15 cellular contexts compared by ENCODE assay signal in genomic region chr10:43111921-43112607, GRCh38. TPM values are rescaled to one million over a fixed set of nuclear protein-coding genes. Genes with fewer than 3 reads are reported as not detected.
DNase-seq lines count a peak whose midpoint lies in the region; ATAC-seq, FAIRE-seq and TF ChIP-seq lines count a peak whose summit lies in the region.
"Had no signal": no experiment of that assay in that cellular context is flagged by ENCODE, and none has a peak within 500 bp of the region (broad histone marks: within the 10 kb centered on the region; RNA-seq: fewer than 3 reads in every experiment).

No MANE protein-coding gene starts in this region.

- H3K36me3 ChIP-seq in HepG2 (replicated peaks in 1 of 2; ENCODE audit: control insufficient read depth in 1 of 2, insufficient read depth in 2 of 2, low read length in 2 of 2) = no peaks in the 10 kb centered on the region

- H3K9me3 ChIP-seq in HepG2 (ENCODE audit: low read length) = no peaks in the 10 kb centered on the region

- H3K4me1 ChIP-seq in HepG2 (ENCODE audit: insufficient read depth, low read length) = peaks cover 16% of the 10 kb centered on the region

- no peak overlapping the region for H3K4me2 ChIP-seq in HepG2 (ENCODE audit: low read depth, low read length)

- TF ChIP-seq CTCF in chondrocyte (IDR thresholded peaks at IDR 0.05) (no peak), nephron progenitor cell (IDR thresholded peaks at IDR 0.05) (no peak), HepG2 (CRISPR knock-in tag; IDR thresholded peaks at IDR 0.05) (no peak)

- 14% methylated on average over 15 of the region's 17 CpGs for WGBS in HepG2 (ENCODE audit: low lambda C conversion rate)

- H2AFZ ChIP-seq in HepG2 (ENCODE audit: low read length) = no peak overlapping the region
- H2AFZ ChIP-seq: GM23248 had no signal

- DNase-seq in activated naive CD4-positive, alpha-beta T cell treated with anti-CD3 and anti-CD28 coated beads for 36 hours = no peak
- DNase-seq in chondrocyte (ENCODE audit: low spot score) (peak; percentile 84), posterior vena cava (ENCODE audit: low spot score) (peak; percentile 76), GM03348 (ENCODE audit: low spot score) (no peak), nephron progenitor cell (no peak), HepG2 (ENCODE audit: low spot score) (no peak)
- DNase-seq: Calu3; CD4-positive, alpha-beta T cell; DMS 273 treated with DMSO at 0.1 percent for 48 hours; GM23248 had no signal

- intact Hi-C loops in activated naive CD4-positive, alpha-beta T cell treated with anti-CD3 and anti-CD28 coated beads for 36 hours (cut with micrococcal nuclease) = no loop called here
- intact Hi-C loops in posterior vena cava (cut with DNase I) = no loop called here
- intact Hi-C loops in HepG2 (cut with micrococcal nuclease; ENCODE audit: unreplicated experiment) = no loop called here

- no peaks in the 10 kb centered on the region for H3K79me2 ChIP-seq in HepG2 (ENCODE audit: insufficient read depth, low read length)

- in situ Hi-C loops in HepG2 (cut with HindIII; ENCODE audit: extremely low pct_ligation_motif_present, low pct_unique_long_range_greater_than_20kb) = no loop called here

- no peak overlapping the region for H3K9ac ChIP-seq in HepG2 (ENCODE audit: insufficient read depth, low read depth, low read length)
- H3K9ac ChIP-seq: GM23248 had no signal

- POLR2A ChIA-PET in HepG2 (lab: Yijun Ruan, JAX) = no interaction called here

- peak overlapping the region; percentile 30 for H3K4me3 Mint-ChIP-seq in activated naive CD4-positive, alpha-beta T cell treated with anti-CD3 and anti-CD28 coated beads, Interleukin-2, amount 50 U/mL, for 24 hours
- no peak overlapping the region for H3K4me3 Mint-ChIP-seq in activated naive CD4-positive, alpha-beta T cell treated with anti-CD3 and anti-CD28 coated beads for 36 hours
- H3K4me3 Mint-ChIP-seq in chondrocyte (ENCODE audit: unreplicated experiment) (no peak overlapping the region), nephron progenitor cell (no peak overlapping the region)
- H3K4me3 Mint-ChIP-seq: CD4-positive, alpha-beta T cell had no signal

- BruUV-seq in HepG2 (replicated peaks; lab: Mats Ljungman, UMichigan) = no TSS peak

- no peak for TF ChIP-seq POLR2A in HepG2 (IDR thresholded peaks at IDR 0.05; ENCODE audit: insufficient read depth in 1 of 2, low read depth in 2 of 2, low read length in 2 of 2)

- H3K27ac ChIP-seq in HepG2 (ENCODE audit: extremely low read length, insufficient read depth, low read length) = no peak overlapping the region
- H3K27ac ChIP-seq: 22Rv1, GM23248 had no signal

- H3K27me3 ChIP-seq in HepG2 (ENCODE audit: control insufficient read depth in 1 of 2, insufficient read depth in 2 of 2, low read length in 2 of 2) = peaks cover 2 to 9% of the 10 kb centered on the region in 2 experiments; a peak in 3 of 5 replicates

- TF ChIP-seq EP300 in HepG2 (IDR thresholded peaks at IDR 0.05; ENCODE audit: low read depth in 2 of 2, low read length in 2 of 2) (no peak), HepG2 (CRISPR knock-in tag; IDR thresholded peaks at IDR 0.05; ENCODE audit: borderline replicate concordance) (no peak)

- H3K4me3 ChIP-seq in HepG2 (replicated peaks in 1 of 3; ENCODE audit: insufficient read depth in 1 of 3, low read depth in 2 of 3, low read length in 3 of 3) = no peak overlapping the region
- H3K4me3 ChIP-seq: GM12878, GM23248 had no signal

- no peaks in the 10 kb centered on the region for H3K9me3 Mint-ChIP-seq in activated naive CD4-positive, alpha-beta T cell treated with anti-CD3 and anti-CD28 coated beads, Interleukin-2, amount 50 U/mL, for 24 hours
- no peaks in the 10 kb centered on the region for H3K9me3 Mint-ChIP-seq in activated naive CD4-positive, alpha-beta T cell treated with anti-CD3 and anti-CD28 coated beads for 36 hours
- H3K9me3 Mint-ChIP-seq in chondrocyte (ENCODE audit: low read depth) = no peaks in the 10 kb centered on the region
- no peaks in the 10 kb centered on the region for H3K9me3 Mint-ChIP-seq in nephron progenitor cell
- H3K9me3 Mint-ChIP-seq: CD4-positive, alpha-beta T cell had no signal

- H4K20me1 ChIP-seq in HepG2 (ENCODE audit: insufficient read depth, low read length) = no peaks in the 10 kb centered on the region

- no peaks in the 10 kb centered on the region for H3K27me3 Mint-ChIP-seq in activated naive CD4-positive, alpha-beta T cell treated with anti-CD3 and anti-CD28 coated beads, Interleukin-2, amount 50 U/mL, for 24 hours
- no peaks in the 10 kb centered on the region for H3K27me3 Mint-ChIP-seq in activated naive CD4-positive, alpha-beta T cell treated with anti-CD3 and anti-CD28 coated beads for 36 hours (ENCODE audit: low read depth)
- no peaks in the 10 kb centered on the region for H3K27me3 Mint-ChIP-seq in chondrocyte (ENCODE audit: low read depth)
- H3K27me3 Mint-ChIP-seq in nephron progenitor cell (ENCODE audit: low read depth, poor library complexity) = peaks cover 6% of the 10 kb centered on the region
- H3K27me3 Mint-ChIP-seq: CD4-positive, alpha-beta T cell had no signal

- no peak for ATAC-seq in HepG2
- ATAC-seq: GM12878 had no signal

- no peaks in the 10 kb centered on the region for H3K36me3 Mint-ChIP-seq in activated naive CD4-positive, alpha-beta T cell treated with anti-CD3 and anti-CD28 coated beads, Interleukin-2, amount 50 U/mL, for 24 hours
- no peaks in the 10 kb centered on the region for H3K36me3 Mint-ChIP-seq in activated naive CD4-positive, alpha-beta T cell treated with anti-CD3 and anti-CD28 coated beads for 36 hours (ENCODE audit: low read depth)
- H3K36me3 Mint-ChIP-seq in chondrocyte (ENCODE audit: low read depth) (no peaks in the 10 kb centered on the region), nephron progenitor cell (ENCODE audit: low read depth) (no peaks in the 10 kb centered on the region)

- H3K4me1 Mint-ChIP-seq in activated naive CD4-positive, alpha-beta T cell treated with anti-CD3 and anti-CD28 coated beads, Interleukin-2, amount 50 U/mL, for 24 hours = no peaks in the 10 kb centered on the region
- no peaks in the 10 kb centered on the region for H3K4me1 Mint-ChIP-seq in activated naive CD4-positive, alpha-beta T cell treated with anti-CD3 and anti-CD28 coated beads for 36 hours (ENCODE audit: low read depth)
- no peaks in the 10 kb centered on the region for H3K4me1 Mint-ChIP-seq in chondrocyte (ENCODE audit: low read depth)
- peaks cover 5% of the 10 kb centered on the region for H3K4me1 Mint-ChIP-seq in nephron progenitor cell

- H3K27ac Mint-ChIP-seq in activated naive CD4-positive, alpha-beta T cell treated with anti-CD3 and anti-CD28 coated beads, Interleukin-2, amount 50 U/mL, for 24 hours = no peak overlapping the region
- H3K27ac Mint-ChIP-seq in activated naive CD4-positive, alpha-beta T cell treated with anti-CD3 and anti-CD28 coated beads for 36 hours = no peak overlapping the region
- no peak overlapping the region for H3K27ac Mint-ChIP-seq in chondrocyte (ENCODE audit: unreplicated experiment)
- no peak overlapping the region for H3K27ac Mint-ChIP-seq in nephron progenitor cell
- H3K27ac Mint-ChIP-seq: CD4-positive, alpha-beta T cell had no signal

- TF ChIP-seq RAD21 in HepG2 (CRISPR knock-in tag; IDR thresholded peaks at IDR 0.05) = no peak

- FAIRE-seq in HepG2 (lab: Jason Lieb, UNC) = no peak
- FAIRE-seq: GM12878, GM18507, H54 had no signal

- CTCF ChIA-PET in activated naive CD4-positive, alpha-beta T cell treated with anti-CD3 and anti-CD28 coated beads for 36 hours (lab: Charles Lee) = interaction anchor here (0.6 kb wide), 1 partner anchor 120 kb away, joined by 3 read pairs; no protein-coding TSS in a partner anchor
- CTCF ChIA-PET in HepG2 (lab: Yijun Ruan, JAX; ENCODE audit: low intra/inter-chr PET ratio, low total read pairs) = no interaction called here

RNA-seq across cellular contexts. Expression of gene CSGALNACT2, which starts 26.2 kb away (rescaled TPM):
- total RNA-seq in activated naive CD4-positive, alpha-beta T cell treated with anti-CD3 and anti-CD28 coated beads for 36 hours = 10 to 100 TPM; 25.6 to 27.1 TPM
- total RNA-seq in chondrocyte (29.8 to 38.7 TPM (median 38.2 TPM) in 3 replicates), posterior vena cava (10 to 100 TPM; 31.1 to 31.8 TPM), HepG2 (2016; rRNA removed; fragmentation: Illumina TruSeq; extraction: Trizol) (3.3 and 3.6 TPM in 2 replicates)
- 9.3 and 11.5 TPM in 2 replicates for total RNA-seq in HepG2 (2016; cell fraction: cytosol; rRNA removed; fragmentation: Illumina TruSeq; extraction: Trizol; ENCODE audit: low read depth)
- 3.5 and 3.7 TPM in 2 replicates for total RNA-seq in HepG2 (2016; cell fraction: insoluble cytoplasmic fraction; rRNA removed; fragmentation: Illumina TruSeq; extraction: Trizol)
- 9.4 and 11.4 TPM in 2 replicates for total RNA-seq in HepG2 (2016; cell fraction: membrane; rRNA removed; fragmentation: Illumina TruSeq; extraction: Trizol)
- 4.3 and 4.5 TPM in 2 replicates for total RNA-seq in HepG2 (2016; cell fraction: nucleus; rRNA removed; fragmentation: Illumina TruSeq; extraction: Trizol)
- polyA plus RNA-seq in HepG2 (2011; rRNA removed) = 7.1 and 8.2 TPM in 2 replicates
- polyA plus RNA-seq in HepG2 (2011; cell fraction: cytosol; rRNA removed) = 3.4 and 6.9 TPM in 2 replicates
- 5.3 and 8.7 TPM in 2 replicates for polyA plus RNA-seq in HepG2 (2011; cell fraction: nucleus; rRNA removed)
- polyA plus RNA-seq in HepG2 (2012) = 5.8 and 10.3 TPM in 2 replicates
- polyA plus RNA-seq in HepG2 (2016; cell fraction: cytosol; fragmentation: Illumina TruSeq; extraction: Trizol; ENCODE audit: low read depth) = 1.3 and 1.5 TPM in 2 replicates
- polyA plus RNA-seq in HepG2 (2016; cell fraction: insoluble cytoplasmic fraction; fragmentation: Illumina TruSeq; extraction: Trizol; ENCODE audit: low read depth) = 5.7 TPM in 2 replicates
- polyA plus RNA-seq in HepG2 (2016; cell fraction: membrane; fragmentation: Illumina TruSeq; extraction: Trizol; ENCODE audit: low read depth) = 3.9 and 4.4 TPM in 2 replicates
- polyA plus RNA-seq in HepG2 (2016; cell fraction: nucleus; fragmentation: Illumina TruSeq; extraction: Trizol; ENCODE audit: insufficient read depth, low read depth) = 10.6 and 11.0 TPM in 2 replicates
- 3.1 and 4.4 TPM in 2 replicates for polyA minus RNA-seq in HepG2 (2011; rRNA and poly(A)+ RNA removed; ENCODE audit: low replicate concordance)
- 5.9 and 8.1 TPM in 2 replicates for polyA minus RNA-seq in HepG2 (2011; cell fraction: cytosol; rRNA and poly(A)+ RNA removed)
- polyA minus RNA-seq in HepG2 (2011; cell fraction: nucleus; rRNA and poly(A)+ RNA removed) = 8.2 and 10.3 TPM in 2 replicates

RNA-seq across cellular contexts. Expression of gene RET, which starts 35.2 kb away (rescaled TPM):
- total RNA-seq in activated naive CD4-positive, alpha-beta T cell treated with anti-CD3 and anti-CD28 coated beads for 36 hours = under 1 TPM in 1 of 2 experiments, not detected in 1; 0.36 TPM
- 0.12 to 0.18 TPM in 2 of 3 replicates, not detected in the other for total RNA-seq in chondrocyte
- total RNA-seq in posterior vena cava = 1 to 10 TPM; 1.0 to 1.3 TPM
- total RNA-seq in HepG2 (2016; rRNA removed; fragmentation: Illumina TruSeq; extraction: Trizol) = 0.02 TPM in 1 of 2 replicates, not detected in the other
- not detected in 2 replicates for total RNA-seq in HepG2 (2016; cell fraction: cytosol; rRNA removed; fragmentation: Illumina TruSeq; extraction: Trizol; ENCODE audit: low read depth)
- not detected in 2 replicates for total RNA-seq in HepG2 (2016; cell fraction: insoluble cytoplasmic fraction; rRNA removed; fragmentation: Illumina TruSeq; extraction: Trizol)
- total RNA-seq in HepG2 (2016; cell fraction: membrane; rRNA removed; fragmentation: Illumina TruSeq; extraction: Trizol) = not detected in 2 replicates
- not detected in 2 replicates for total RNA-seq in HepG2 (2016; cell fraction: nucleus; rRNA removed; fragmentation: Illumina TruSeq; extraction: Trizol)
- polyA plus RNA-seq in HepG2 (2011; rRNA removed) = not detected in 2 replicates
- not detected in 2 replicates for polyA plus RNA-seq in HepG2 (2011; cell fraction: cytosol; rRNA removed)
- not detected in 2 replicates for polyA plus RNA-seq in HepG2 (2011; cell fraction: nucleus; rRNA removed)
- polyA plus RNA-seq in HepG2 (2012) = 0.03 TPM in 1 of 2 replicates, not detected in the other
- not detected in 2 replicates for polyA plus RNA-seq in HepG2 (2016; cell fraction: cytosol; fragmentation: Illumina TruSeq; extraction: Trizol; ENCODE audit: low read depth)
- not detected in 2 replicates for polyA plus RNA-seq in HepG2 (2016; cell fraction: insoluble cytoplasmic fraction; fragmentation: Illumina TruSeq; extraction: Trizol; ENCODE audit: low read depth)
- polyA plus RNA-seq in HepG2 (2016; cell fraction: membrane; fragmentation: Illumina TruSeq; extraction: Trizol; ENCODE audit: low read depth) = not detected in 2 replicates
- polyA plus RNA-seq in HepG2 (2016; cell fraction: nucleus; fragmentation: Illumina TruSeq; extraction: Trizol; ENCODE audit: insufficient read depth, low read depth) = not detected in 2 replicates
- 0.04 TPM in 1 of 2 replicates, not detected in the other for polyA minus RNA-seq in HepG2 (2011; rRNA and poly(A)+ RNA removed; ENCODE audit: low replicate concordance)
- not detected in 2 replicates for polyA minus RNA-seq in HepG2 (2011; cell fraction: cytosol; rRNA and poly(A)+ RNA removed)
- not detected in 2 replicates for polyA minus RNA-seq in HepG2 (2011; cell fraction: nucleus; rRNA and poly(A)+ RNA removed)
- total RNA-seq: Calu3; CD4-positive, alpha-beta T cell; GM12878; GM23248 had no signal
- polyA plus RNA-seq: GM12878, GM23248 had no signal

Comparison
In these comparisons a context has a peak if more than half of its experiments do, and no peak if none do; other contexts are left out.
1. DNase-seq: peak in chondrocyte (single experiment) and posterior vena cava (single experiment); none in activated naive CD4-positive, alpha-beta T cell treated with anti-CD3 and anti-CD28 coated beads for 36 hours (single experiment), GM03348 (single experiment), nephron progenitor cell (single experiment) and HepG2 (single experiment).